In genomic region chr1:93692983-93693591, GRCh38 we compare ENCODE assay signal across 1 cellular context.
TF ChIP-seq lines count a peak whose summit lies in the region.

No MANE protein-coding gene starts in this region.

TF ChIP-seq in A549, 52 proteins besides CTCF, POLR2A, EP300 and RAD21 (continued from another document):
- TF ChIP-seq HMGXB4 (CRISPR knock-in tag; IDR thresholded peaks at IDR 0.05; ENCODE audit: borderline replicate concordance) (no peak), EHF (CRISPR knock-in tag; IDR thresholded peaks at IDR 0.05) (no peak), ATOH8 (CRISPR knock-in tag; IDR thresholded peaks at IDR 0.05; ENCODE audit: low read depth) (peak; percentile 74; the same call in 1 of the 2 replicates), MAX (IDR thresholded peaks at IDR 0.05) (peak; percentile 92), CHD4 (IDR thresholded peaks at IDR 0.05; ENCODE audit: borderline replicate concordance) (no peak), CBX8 (IDR thresholded peaks at IDR 0.05) (no peak), E2F6 (IDR thresholded peaks at IDR 0.05; ENCODE audit: borderline replicate concordance, low read depth) (peak; percentile 67; the same call in 1 of the 2 replicates), CBX2 (IDR thresholded peaks at IDR 0.05; ENCODE audit: borderline replicate concordance, low read depth) (no peak), FOSL2 (IDR thresholded peaks at IDR 0.05) (peak; percentile 31; the same call in 1 of the 2 replicates), FOSL2 (CRISPR knock-in tag; IDR thresholded peaks at IDR 0.05) (peak; percentile 73)
